In the genomic region with DNA sequence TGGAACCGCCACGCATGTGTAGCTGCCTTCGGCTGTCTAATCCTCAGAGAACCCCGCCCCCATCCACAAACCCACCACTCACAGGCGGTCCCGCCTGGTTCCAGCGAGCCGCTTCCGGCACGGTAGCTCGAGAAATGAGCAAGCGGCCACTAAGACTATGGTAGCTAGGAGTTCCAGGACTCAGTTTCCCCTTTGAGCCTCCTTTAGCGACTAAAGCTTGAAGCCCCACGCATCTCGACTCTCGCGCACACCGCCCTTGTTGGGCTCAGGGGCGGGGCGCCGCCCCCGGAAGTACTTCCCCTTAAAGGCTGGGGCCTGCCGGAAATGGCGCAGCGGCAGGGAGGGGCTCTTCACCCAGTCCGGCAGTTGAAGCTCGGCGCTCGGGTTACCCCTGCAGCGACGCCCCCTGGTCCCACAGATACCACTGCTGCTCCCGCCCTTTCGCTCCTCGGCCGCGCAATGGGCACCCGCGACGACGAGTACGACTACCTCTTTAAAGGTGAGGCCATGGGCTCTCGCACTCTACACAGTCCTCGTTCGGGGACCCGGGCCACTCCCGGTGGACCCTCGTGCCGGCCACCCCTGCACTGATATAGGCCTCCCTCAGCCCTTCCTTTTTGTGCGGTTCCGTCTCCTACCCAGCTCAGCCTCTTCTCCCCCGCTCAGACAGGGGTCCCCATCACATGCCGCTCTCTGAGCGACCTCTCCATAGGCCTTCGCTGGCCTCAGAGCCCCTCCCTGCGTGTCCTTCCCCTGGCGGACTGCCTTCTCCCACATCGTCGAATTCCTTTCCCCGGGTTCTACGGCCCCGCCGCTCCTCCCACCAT, we compare ENCODE assay signal across 8 cellular contexts. TPM values are rescaled to one million over a fixed set of nuclear protein-coding genes. Genes with fewer than 3 reads are reported as not detected.
A peak's percentile ranks its signal among the peaks of the same experiment; 100 is the strongest.
DNase-seq lines count a peak whose midpoint lies in the region; ATAC-seq and TF ChIP-seq lines count a peak whose summit lies in the region.

TSS of gene RAB11A (plus strand) at position 365 of the 827 bp plus-strand sequence. CDS start at position 460, 95 bp downstream.

- 0% methylated on average over 28 of the region's 62 CpGs for WGBS in right lobe of liver (ENCODE audit: insufficient coverage, low coverage, low lambda C conversion rate, missing lambda C conversion rate)

- H3K27ac Mint-ChIP-seq in CD4-positive, alpha-beta T cell: peak within 1 kb of the TSS; percentile 100

- TF ChIP-seq CTCF in CD4-positive, alpha-beta T cell (IDR thresholded peaks at IDR 0.05): peak; percentile 48
- peak in 3 of 4 donors; percentile 7 to 38 (median 17) for TF ChIP-seq CTCF in right lobe of liver (IDR thresholded peaks at IDR 0.05)

- H3K36me3 ChIP-seq in right lobe of liver: no peaks in the 10 kb centered on the region

- peak; percentile 87 to 96 (median 92) for DNase-seq in CD4-positive, alpha-beta T cell
- DNase-seq in NCI-H774 (lab: John Stamatoyannopoulos, UW) (peak; percentile 93), dermis microvascular lymphatic vessel endothelial cell (ENCODE audit: low read depth in 2 of 2) (peak; percentile 93 to 98), right lobe of liver (peak; percentile 97 to 98 (median 97))
- peak; percentile 92 to 94 for DNase-seq in activated CD4-positive, alpha-beta T cell treated with anti-CD3 and anti-CD28 coated beads, Interleukin-2, amount 50 U/mL, for 48 hours
- DNase-seq in stimulated activated CD4-positive, alpha-beta T cell treated with anti-CD3 and anti-CD28 coated beads, Interleukin-4, amount 100 ng/mL, for 4 hours: peak; percentile 91 to 94

- peaks cover 49% of the 10 kb centered on the region for H3K4me1 Mint-ChIP-seq in CD4-positive, alpha-beta T cell (ENCODE audit: low read depth)

- H3K27me3 Mint-ChIP-seq in CD4-positive, alpha-beta T cell: peaks cover 3% of the 10 kb centered on the region

- no peaks in the 10 kb centered on the region for H3K9me3 ChIP-seq in CD4-positive, alpha-beta T cell (ENCODE audit: control insufficient read depth, low read length)
- no peaks in the 10 kb centered on the region for H3K9me3 ChIP-seq in right lobe of liver

- ATAC-seq in CD4-positive, alpha-beta T cell (ENCODE audit: poor library complexity): peak; percentile 85
- peak; percentile 88 for ATAC-seq in GM19397 (IDR thresholded peaks at IDR 0.05; ENCODE audit: unreplicated experiment)
- peak; percentile 80 for ATAC-seq in HG03571 (IDR thresholded peaks at IDR 0.05; ENCODE audit: unreplicated experiment)
- peak; percentile 97 to 99 (median 98) for ATAC-seq in right lobe of liver

- H3K4me3 ChIP-seq in right lobe of liver: peak within 1 kb of the TSS; percentile 89 to 98 (median 96)

- peak within 1 kb of the TSS; percentile 80 for H3K27ac ChIP-seq in CD4-positive, alpha-beta T cell (ENCODE audit: low read depth, low read length)
- H3K27ac ChIP-seq in right lobe of liver: peak within 1 kb of the TSS; percentile 83 to 90 (median 90)

- H3K27me3 ChIP-seq in CD4-positive, alpha-beta T cell (ENCODE audit: control insufficient read depth, insufficient read depth, low read length): no peaks in the 10 kb centered on the region
- no peaks in the 10 kb centered on the region for H3K27me3 ChIP-seq in right lobe of liver

- peaks cover 29% of the 10 kb centered on the region for H3K36me3 Mint-ChIP-seq in CD4-positive, alpha-beta T cell (ENCODE audit: low read depth)

- peak; percentile 96 for TF ChIP-seq POLR2A in right lobe of liver (IDR thresholded peaks at IDR 0.05)

- intact Hi-C loops in CD4-positive, alpha-beta T cell (cut with DNase I, micrococcal nuclease): loop anchor here (1.0 to 10.0 kb wide), 7 partner anchors 17 to 685 kb away; partner anchors contain the start of genes DENND4A (in 2 of the 2), CLPX (in 1 of the 2), DPP8 (in 1 of the 2) and INTS14 (in 1 of the 2)
- intact Hi-C loops in right lobe of liver (cut with DNase I): no loop called here

- POLR2A ChIA-PET in CD4-positive, alpha-beta T cell (lab: Charles Lee): interaction anchor here (0.6 to 3.3 kb wide), 34 partner anchors 10 to 1775 kb away, joined by 3 to 71 read pairs (median 5); partner anchors contain the start of genes CIAO2A, CLPX, DENND4A and DPP8

- peak within 1 kb of the TSS; percentile 99 for H3K4me3 Mint-ChIP-seq in CD4-positive, alpha-beta T cell

- no peaks in the 10 kb centered on the region for H3K9me3 Mint-ChIP-seq in CD4-positive, alpha-beta T cell

- peaks cover 0 to 6% (median 2%) of the 10 kb centered on the region in 4 donors for H3K4me1 ChIP-seq in right lobe of liver

- CTCF ChIA-PET in CD4-positive, alpha-beta T cell (lab: Charles Lee): interaction anchor here (0.5 to 2.4 kb wide), 20 partner anchors 9 to 629 kb away, joined by 3 to 15 read pairs (median 4); partner anchors contain the start of genes DENND4A, INTS14 and SNAPC5

RNA-seq across cellular contexts. Expression of gene RAB11A, which starts in this region (rescaled TPM):
- total RNA-seq in CD4-positive, alpha-beta T cell: 100 to 1,000 TPM in 1 of 2 experiments, 10 to 100 TPM in 1; 98.5 to 102 TPM
- 126 and 278 TPM in 2 replicates for total RNA-seq in dermis microvascular lymphatic vessel endothelial cell
- total RNA-seq in right lobe of liver: 100 to 1,000 TPM in 1 of 6 experiments, 10 to 100 TPM in 5; 50.3 to 110 (median 81.6) TPM

Comparison
In these comparisons a context has a peak if more than half of its experiments do, and no peak if none do; other contexts are left out.
1. Peak in every context shown above with its lines: DNase-seq, ATAC-seq, H3K4me3 ChIP-seq and H3K27ac ChIP-seq.
2. intact Hi-C loops: an anchor here in CD4-positive, alpha-beta T cell (1.0 to 10.0 kb wide); none called in right lobe of liver.